In the genomic region with DNA sequence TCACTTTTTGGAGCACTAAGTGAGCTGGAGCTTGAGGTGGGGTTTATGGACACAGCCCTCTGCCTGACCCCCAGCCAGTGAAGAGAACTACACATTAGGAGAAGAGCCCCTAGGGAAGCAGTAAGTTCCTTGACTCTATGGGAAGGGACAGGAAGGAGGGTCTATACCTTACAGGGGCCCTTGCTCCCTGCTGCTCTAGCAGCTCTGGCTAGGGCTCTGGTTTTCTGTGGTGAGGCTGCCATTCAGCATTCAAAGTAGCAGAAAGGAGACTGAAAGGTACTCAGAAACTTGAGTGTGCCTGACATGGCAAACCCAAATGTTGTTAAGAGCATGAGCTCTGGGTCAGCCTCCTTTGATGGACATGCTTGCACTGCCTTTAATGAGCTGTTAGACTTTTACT, we compare ENCODE assay signal across 20 cellular contexts.
"Had no signal": no experiment of that assay in that cellular context is flagged by ENCODE, and none has a peak within 500 bp of the region (broad histone marks: within the 10 kb centered on the region; RNA-seq: fewer than 3 reads in every experiment).

No MANE protein-coding gene starts in this region.

- H3K36me3 ChIP-seq: neural progenitor cell, transverse colon had no signal

- H3K9me3 ChIP-seq: testis, transverse colon had no signal

- H2AFZ ChIP-seq: neural progenitor cell had no signal

- DNase-seq: activated B cell treated with CpG ODN at 0.5 μM for 24 hours; activated CD8-positive, alpha-beta memory T cell treated with anti-CD3 and anti-CD28 coated beads, Interleukin-2, amount 10 ng/mL, durations not matched to agents 7 days and 5 days; activated CD8-positive, alpha-beta T cell treated with anti-CD3 and anti-CD28 coated beads, Interleukin-2, amount 10 ng/mL, durations not matched to agents 7 days and 5 days; activated naive CD8-positive, alpha-beta T cell treated with anti-CD3 and anti-CD28 coated beads, Interleukin-2, amount 50 U/mL, for 24 hours; activated T-cell treated with anti-CD3 and anti-CD28 coated beads, Interleukin-2, amount 50 U/mL, for 48 hours; central memory CD4-positive, alpha-beta T cell; endodermal cell; glutamatergic neuron; kidney; left colon; natural killer cell; occipital lobe; posterior cingulate gyrus; stimulated activated CD4-positive, alpha-beta T cell treated with anti-CD3 and anti-CD28 coated beads, Interleukin-15, amount 100 ng/mL, for 24 hours; stimulated activated CD4-positive, alpha-beta T cell treated with anti-CD3 and anti-CD28 coated beads, Interleukin-2, amount 100 ng/mL, for 24 hours; stimulated activated naive CD4-positive, alpha-beta T cell; T-cell; testis; transverse colon had no signal

- H3K4me2 ChIP-seq: neural progenitor cell had no signal

- H3K4me3 ChIP-seq: neural progenitor cell, testis, transverse colon had no signal

- H3K4me1 ChIP-seq: testis, transverse colon had no signal

- H3K27ac ChIP-seq: neural progenitor cell, testis, transverse colon had no signal

- ATAC-seq: activated CD8-positive, alpha-beta memory T cell treated with anti-CD3 and anti-CD28 coated beads, Interleukin-2, amount 10 ng/mL, durations not matched to agents 7 days and 5 days; activated CD8-positive, alpha-beta T cell treated with anti-CD3 and anti-CD28 coated beads, Interleukin-2, amount 10 ng/mL, durations not matched to agents 7 days and 5 days; activated naive CD8-positive, alpha-beta T cell treated with anti-CD3 and anti-CD28 coated beads, Interleukin-2, amount 50 U/mL, for 24 hours; left colon; natural killer cell; T-cell had no signal

- H3K27me3 ChIP-seq: neural progenitor cell, testis, transverse colon had no signal

- H3K9ac ChIP-seq: neural progenitor cell had no signal
